Comparison of ENCODE assay signal across 1 cellular context in genomic region chr11:88357323-88358039, GRCh38.
TF ChIP-seq lines count a peak whose summit lies in the region.

No MANE protein-coding gene starts in this region.

TF ChIP-seq in HEK293, 187 proteins besides CTCF, POLR2A, EP300 and RAD21 (continued from another document and continues in another):
- TF ChIP-seq ZNF10 (tag by site-specific recombination; IDR thresholded peaks at IDR 0.05) (0 out of 2 replicates have a peak, but pooled peaks have one; percentile 10), IKZF3 (tag by site-specific recombination; IDR thresholded peaks at IDR 0.05) (peak; percentile 77), ZNF18 (tag by site-specific recombination; IDR thresholded peaks at IDR 0.05) (peak; percentile 52; the same call in 1 of the 2 replicates), ZBTB20 (tag by site-specific recombination; IDR thresholded peaks at IDR 0.05) (0 out of 2 replicates have a peak, but pooled peaks have one; percentile 18), BCL11A (tag by site-specific recombination; IDR thresholded peaks at IDR 0.05; ENCODE audit: low read depth) (0 out of 2 replicates have a peak, but pooled peaks have one; percentile 48), ZNF133 (tag by site-specific recombination; IDR thresholded peaks at IDR 0.05) (no peak), ZNF513 (tag by site-specific recombination; IDR thresholded peaks at IDR 0.05) (peak; percentile 25; the same call in 1 of the 2 replicates), ZBTB21 (tag by site-specific recombination; IDR thresholded peaks at IDR 0.05) (0 out of 2 replicates have a peak, but pooled peaks have one; percentile 33), ZNF2 (tag by site-specific recombination; IDR thresholded peaks at IDR 0.05) (0 out of 2 replicates have a peak, but pooled peaks have one; percentile 35), ZNF366 (tag by site-specific recombination; conservative IDR thresholded peaks at IDR 0.05) (0 out of 2 replicates have a peak, but pooled peaks have one; percentile 35), ZSCAN30 (tag by site-specific recombination; IDR thresholded peaks at IDR 0.05) (peak; percentile 73; the same call in 1 of the 2 replicates), ZNF561 (tag by site-specific recombination; IDR thresholded peaks at IDR 0.05; ENCODE audit: borderline replicate concordance) (0 out of 2 replicates have a peak, but pooled peaks have one; percentile 59), ZNF707 (tag by site-specific recombination; IDR thresholded peaks at IDR 0.05) (no peak), KLF10 (tag by site-specific recombination; IDR thresholded peaks at IDR 0.05) (peak; percentile 95), ZNF16 (tag by site-specific recombination; IDR thresholded peaks at IDR 0.05; ENCODE audit: low read depth) (no peak), MZF1 (tag by site-specific recombination; IDR thresholded peaks at IDR 0.05; ENCODE audit: borderline replicate concordance) (0 out of 2 replicates have a peak, but pooled peaks have one; percentile 24), ZBTB17 (tag by site-specific recombination; IDR thresholded peaks at IDR 0.05) (0 out of 2 replicates have a peak, but pooled peaks have one; percentile 35), GLIS1 (tag by site-specific recombination; IDR thresholded peaks at IDR 0.05) (0 out of 2 replicates have a peak, but pooled peaks have one; percentile 17), ZEB2 (tag by site-specific recombination; IDR thresholded peaks at IDR 0.05) (peak; percentile 62), ZNF747 (tag by site-specific recombination; IDR thresholded peaks at IDR 0.05) (no peak), SETDB1 (IDR thresholded peaks at IDR 0.05; ENCODE audit: insufficient read length, low read length) (no peak), ZNF518A (tag by site-specific recombination; conservative IDR thresholded peaks at IDR 0.05; ENCODE audit: low read depth) (no peak)
- TF ChIP-seq, protein P1, sequence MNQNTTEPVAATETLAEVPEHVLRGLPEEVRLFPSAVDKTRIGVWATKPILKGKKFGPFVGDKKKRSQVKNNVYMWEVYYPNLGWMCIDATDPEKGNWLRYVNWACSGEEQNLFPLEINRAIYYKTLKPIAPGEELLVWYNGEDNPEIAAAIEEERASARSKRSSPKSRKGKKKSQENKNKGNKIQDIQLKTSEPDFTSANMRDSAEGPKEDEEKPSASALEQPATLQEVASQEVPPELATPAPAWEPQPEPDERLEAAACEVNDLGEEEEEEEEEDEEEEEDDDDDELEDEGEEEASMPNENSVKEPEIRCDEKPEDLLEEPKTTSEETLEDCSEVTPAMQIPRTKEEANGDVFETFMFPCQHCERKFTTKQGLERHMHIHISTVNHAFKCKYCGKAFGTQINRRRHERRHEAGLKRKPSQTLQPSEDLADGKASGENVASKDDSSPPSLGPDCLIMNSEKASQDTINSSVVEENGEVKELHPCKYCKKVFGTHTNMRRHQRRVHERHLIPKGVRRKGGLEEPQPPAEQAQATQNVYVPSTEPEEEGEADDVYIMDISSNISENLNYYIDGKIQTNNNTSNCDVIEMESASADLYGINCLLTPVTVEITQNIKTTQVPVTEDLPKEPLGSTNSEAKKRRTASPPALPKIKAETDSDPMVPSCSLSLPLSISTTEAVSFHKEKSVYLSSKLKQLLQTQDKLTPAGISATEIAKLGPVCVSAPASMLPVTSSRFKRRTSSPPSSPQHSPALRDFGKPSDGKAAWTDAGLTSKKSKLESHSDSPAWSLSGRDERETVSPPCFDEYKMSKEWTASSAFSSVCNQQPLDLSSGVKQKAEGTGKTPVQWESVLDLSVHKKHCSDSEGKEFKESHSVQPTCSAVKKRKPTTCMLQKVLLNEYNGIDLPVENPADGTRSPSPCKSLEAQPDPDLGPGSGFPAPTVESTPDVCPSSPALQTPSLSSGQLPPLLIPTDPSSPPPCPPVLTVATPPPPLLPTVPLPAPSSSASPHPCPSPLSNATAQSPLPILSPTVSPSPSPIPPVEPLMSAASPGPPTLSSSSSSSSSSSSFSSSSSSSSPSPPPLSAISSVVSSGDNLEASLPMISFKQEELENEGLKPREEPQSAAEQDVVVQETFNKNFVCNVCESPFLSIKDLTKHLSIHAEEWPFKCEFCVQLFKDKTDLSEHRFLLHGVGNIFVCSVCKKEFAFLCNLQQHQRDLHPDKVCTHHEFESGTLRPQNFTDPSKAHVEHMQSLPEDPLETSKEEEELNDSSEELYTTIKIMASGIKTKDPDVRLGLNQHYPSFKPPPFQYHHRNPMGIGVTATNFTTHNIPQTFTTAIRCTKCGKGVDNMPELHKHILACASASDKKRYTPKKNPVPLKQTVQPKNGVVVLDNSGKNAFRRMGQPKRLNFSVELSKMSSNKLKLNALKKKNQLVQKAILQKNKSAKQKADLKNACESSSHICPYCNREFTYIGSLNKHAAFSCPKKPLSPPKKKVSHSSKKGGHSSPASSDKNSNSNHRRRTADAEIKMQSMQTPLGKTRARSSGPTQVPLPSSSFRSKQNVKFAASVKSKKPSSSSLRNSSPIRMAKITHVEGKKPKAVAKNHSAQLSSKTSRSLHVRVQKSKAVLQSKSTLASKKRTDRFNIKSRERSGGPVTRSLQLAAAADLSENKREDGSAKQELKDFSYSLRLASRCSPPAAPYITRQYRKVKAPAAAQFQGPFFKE (tag by site-specific recombination; IDR thresholded peaks at IDR 0.05; ENCODE audit: borderline replicate concordance), result no peak
- TF ChIP-seq, protein P2, sequence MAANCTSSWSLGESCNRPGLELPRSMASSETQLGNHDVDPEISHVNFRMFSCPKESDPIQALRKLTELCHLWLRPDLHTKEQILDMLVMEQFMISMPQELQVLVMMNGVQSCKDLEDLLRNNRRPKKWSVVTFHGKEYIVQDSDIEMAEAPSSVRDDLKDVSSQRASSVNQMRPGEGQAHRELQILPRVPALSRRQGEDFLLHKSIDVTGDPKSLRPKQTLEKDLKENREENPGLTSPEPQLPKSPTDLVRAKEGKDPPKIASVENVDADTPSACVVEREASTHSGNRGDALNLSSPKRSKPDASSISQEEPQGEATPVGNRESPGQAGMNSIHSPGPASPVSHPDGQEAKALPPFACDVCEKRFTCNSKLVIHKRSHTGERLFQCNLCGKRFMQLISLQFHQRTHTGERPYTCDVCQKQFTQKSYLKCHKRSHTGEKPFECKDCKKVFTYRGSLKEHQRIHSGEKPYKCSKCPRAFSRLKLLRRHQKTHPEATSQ (tag by site-specific recombination; IDR thresholded peaks at IDR 0.05), result no peak
- TF ChIP-seq, protein P3, sequence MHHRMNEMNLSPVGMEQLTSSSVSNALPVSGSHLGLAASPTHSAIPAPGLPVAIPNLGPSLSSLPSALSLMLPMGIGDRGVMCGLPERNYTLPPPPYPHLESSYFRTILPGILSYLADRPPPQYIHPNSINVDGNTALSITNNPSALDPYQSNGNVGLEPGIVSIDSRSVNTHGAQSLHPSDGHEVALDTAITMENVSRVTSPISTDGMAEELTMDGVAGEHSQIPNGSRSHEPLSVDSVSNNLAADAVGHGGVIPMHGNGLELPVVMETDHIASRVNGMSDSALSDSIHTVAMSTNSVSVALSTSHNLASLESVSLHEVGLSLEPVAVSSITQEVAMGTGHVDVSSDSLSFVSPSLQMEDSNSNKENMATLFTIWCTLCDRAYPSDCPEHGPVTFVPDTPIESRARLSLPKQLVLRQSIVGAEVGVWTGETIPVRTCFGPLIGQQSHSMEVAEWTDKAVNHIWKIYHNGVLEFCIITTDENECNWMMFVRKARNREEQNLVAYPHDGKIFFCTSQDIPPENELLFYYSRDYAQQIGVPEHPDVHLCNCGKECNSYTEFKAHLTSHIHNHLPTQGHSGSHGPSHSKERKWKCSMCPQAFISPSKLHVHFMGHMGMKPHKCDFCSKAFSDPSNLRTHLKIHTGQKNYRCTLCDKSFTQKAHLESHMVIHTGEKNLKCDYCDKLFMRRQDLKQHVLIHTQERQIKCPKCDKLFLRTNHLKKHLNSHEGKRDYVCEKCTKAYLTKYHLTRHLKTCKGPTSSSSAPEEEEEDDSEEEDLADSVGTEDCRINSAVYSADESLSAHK (tag by site-specific recombination; IDR thresholded peaks at IDR 0.05), result peak; percentile 77
- TF ChIP-seq, protein P4, sequence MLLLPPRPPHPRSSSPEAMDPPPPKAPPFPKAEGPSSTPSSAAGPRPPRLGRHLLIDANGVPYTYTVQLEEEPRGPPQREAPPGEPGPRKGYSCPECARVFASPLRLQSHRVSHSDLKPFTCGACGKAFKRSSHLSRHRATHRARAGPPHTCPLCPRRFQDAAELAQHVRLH (tag by site-specific recombination; IDR thresholded peaks at IDR 0.05), result peak; percentile 68; the same call in 1 of the 2 replicates
- TF ChIP-seq, protein P5, sequence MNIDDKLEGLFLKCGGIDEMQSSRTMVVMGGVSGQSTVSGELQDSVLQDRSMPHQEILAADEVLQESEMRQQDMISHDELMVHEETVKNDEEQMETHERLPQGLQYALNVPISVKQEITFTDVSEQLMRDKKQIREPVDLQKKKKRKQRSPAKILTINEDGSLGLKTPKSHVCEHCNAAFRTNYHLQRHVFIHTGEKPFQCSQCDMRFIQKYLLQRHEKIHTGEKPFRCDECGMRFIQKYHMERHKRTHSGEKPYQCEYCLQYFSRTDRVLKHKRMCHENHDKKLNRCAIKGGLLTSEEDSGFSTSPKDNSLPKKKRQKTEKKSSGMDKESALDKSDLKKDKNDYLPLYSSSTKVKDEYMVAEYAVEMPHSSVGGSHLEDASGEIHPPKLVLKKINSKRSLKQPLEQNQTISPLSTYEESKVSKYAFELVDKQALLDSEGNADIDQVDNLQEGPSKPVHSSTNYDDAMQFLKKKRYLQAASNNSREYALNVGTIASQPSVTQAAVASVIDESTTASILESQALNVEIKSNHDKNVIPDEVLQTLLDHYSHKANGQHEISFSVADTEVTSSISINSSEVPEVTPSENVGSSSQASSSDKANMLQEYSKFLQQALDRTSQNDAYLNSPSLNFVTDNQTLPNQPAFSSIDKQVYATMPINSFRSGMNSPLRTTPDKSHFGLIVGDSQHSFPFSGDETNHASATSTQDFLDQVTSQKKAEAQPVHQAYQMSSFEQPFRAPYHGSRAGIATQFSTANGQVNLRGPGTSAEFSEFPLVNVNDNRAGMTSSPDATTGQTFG (tag by site-specific recombination; IDR thresholded peaks at IDR 0.05; ENCODE audit: borderline replicate concordance), result no peak
- TF ChIP-seq, protein P6, sequence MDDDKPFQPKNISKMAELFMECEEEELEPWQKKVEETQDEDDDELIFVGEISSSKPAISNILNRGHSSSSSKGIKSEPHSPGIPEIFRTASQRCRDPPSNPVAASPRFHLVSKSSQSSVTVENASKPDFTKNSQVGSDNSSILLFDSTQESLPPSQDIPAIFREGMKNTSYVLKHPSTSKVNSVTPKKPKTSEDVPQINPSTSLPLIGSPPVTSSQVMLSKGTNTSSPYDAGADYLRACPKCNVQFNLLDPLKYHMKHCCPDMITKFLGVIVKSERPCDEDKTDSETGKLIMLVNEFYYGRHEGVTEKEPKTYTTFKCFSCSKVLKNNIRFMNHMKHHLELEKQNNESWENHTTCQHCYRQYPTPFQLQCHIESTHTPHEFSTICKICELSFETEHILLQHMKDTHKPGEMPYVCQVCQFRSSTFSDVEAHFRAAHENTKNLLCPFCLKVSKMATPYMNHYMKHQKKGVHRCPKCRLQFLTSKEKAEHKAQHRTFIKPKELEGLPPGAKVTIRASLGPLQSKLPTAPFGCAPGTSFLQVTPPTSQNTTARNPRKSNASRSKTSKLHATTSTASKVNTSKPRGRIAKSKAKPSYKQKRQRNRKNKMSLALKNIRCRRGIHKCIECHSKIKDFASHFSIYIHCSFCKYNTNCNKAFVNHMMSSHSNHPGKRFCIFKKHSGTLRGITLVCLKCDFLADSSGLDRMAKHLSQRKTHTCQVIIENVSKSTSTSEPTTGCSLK (tag by site-specific recombination; IDR thresholded peaks at IDR 0.05), result no peak
